In genomic region chr1:231216515-231216914, GRCh38 we compare ENCODE assay signal across 13 cellular contexts. TPM values are rescaled to one million over a fixed set of nuclear protein-coding genes. Genes with fewer than 3 reads are reported as not detected.
DNase-seq lines count a peak whose midpoint lies in the region; ATAC-seq, FAIRE-seq and TF ChIP-seq lines count a peak whose summit lies in the region.
"Had no signal": no experiment of that assay in that cellular context is flagged by ENCODE, and none has a peak within 500 bp of the region (broad histone marks: within the 10 kb centered on the region; RNA-seq: fewer than 3 reads in every experiment).

No MANE protein-coding gene starts in this region.

- CTCF ChIA-PET in A549 (lab: Yijun Ruan, JAX) = interaction anchor here (0.9 to 2.0 kb wide), 4 partner anchors 11 to 420 kb away, joined by 3 to 7 read pairs (median 5); no protein-coding TSS in a partner anchor

- H3K4me2 ChIP-seq in A549 = no peak overlapping the region

- DNase-seq in A549 (ENCODE audit: low read depth in 1 of 2, low spot score in 1 of 2) = no peak
- peak; percentile 9 for DNase-seq in GM03348 (ENCODE audit: low spot score)
- peak; percentile 77 for DNase-seq in NCI-H69 (lab: John Stamatoyannopoulos, UW)
- DNase-seq in left colon = peak; percentile 65 to 66
- no peak for DNase-seq in activated CD4-positive, alpha-beta T cell treated with anti-CD3 and anti-CD28 coated beads, Interleukin-2, amount 50 U/mL, for 4 hours
- no peak for DNase-seq in activated CD4-positive, alpha-beta T cell treated with anti-CD3 and anti-CD28 coated beads, Interleukin-2, amount 50 U/mL, for 1 hour
- DNase-seq: activated CD8-positive, alpha-beta memory T cell treated with anti-CD3 and anti-CD28 coated beads, Interleukin-2, amount 50 U/mL, for 4 hours; NCI-H446; retina had no signal

- peak; percentile 44 to 48; a peak in 4 of 6 replicates for ATAC-seq in A549
- ATAC-seq in left colon = peak; percentile 90
- ATAC-seq in HG02763 (IDR thresholded peaks at IDR 0.05; ENCODE audit: unreplicated experiment) = no peak
- no peak for ATAC-seq in HG02852 (IDR thresholded peaks at IDR 0.05; ENCODE audit: unreplicated experiment)

- TF ChIP-seq RAD21 in A549 (conservative IDR thresholded peaks at IDR 0.05 in 1 of 2, IDR thresholded peaks at IDR 0.05 in 1 of 2) = no peak

- no peak for TF ChIP-seq POLR2A in A549 (IDR thresholded peaks at IDR 0.05; ENCODE audit: low read length)

- H3K4me1 ChIP-seq in A549 = no peaks in the 10 kb centered on the region

- 0 out of 6 replicates have a peak overlapping the region, but pooled peaks of 1 of the 2 experiments have one; percentile 16 for H3K27ac ChIP-seq in A549
- H3K27ac ChIP-seq: C4-2B had no signal

- no peak for TF ChIP-seq EP300 in A549 (IDR thresholded peaks at IDR 0.05)

- H3K4me3 ChIP-seq in A549 = no peak overlapping the region

- WGBS in A549 (ENCODE audit: missing lambda C conversion rate) = 44% methylated on average over 4 of the region's 4 CpGs

- POLR2A ChIA-PET in A549 (lab: Yijun Ruan, JAX) = no interaction called here

- no peak for FAIRE-seq in A549 (lab: Jason Lieb, UNC)
- FAIRE-seq: colon had no signal

- intact Hi-C loops in left colon (cut with DNase I, micrococcal nuclease) = loop anchor here in 1 of 2 donors (10.0 kb wide), 1 partner anchor 302 kb away; no protein-coding TSS in a partner anchor

- H3K9me3 ChIP-seq in A549 = no peaks in the 10 kb centered on the region

- no peak for TF ChIP-seq CTCF in A549 (IDR thresholded peaks at IDR 0.05)

TF ChIP-seq in A549, 52 proteins besides CTCF, POLR2A, EP300 and RAD21:
- TF ChIP-seq ZSCAN20 (CRISPR knock-in tag; IDR thresholded peaks at IDR 0.05) (no peak), JUNB (IDR thresholded peaks at IDR 0.05) (no peak), HEYL (CRISPR knock-in tag; IDR thresholded peaks at IDR 0.05) (no peak), MAZ (IDR thresholded peaks at IDR 0.05; ENCODE audit: borderline replicate concordance, low read depth, low read length) (no peak), CHD4 (IDR thresholded peaks at IDR 0.05; ENCODE audit: borderline replicate concordance) (no peak), BCL3 (IDR thresholded peaks at IDR 0.05) (no peak), EHMT2 (IDR thresholded peaks at IDR 0.05; ENCODE audit: low read depth) (no peak), CEBPB (IDR thresholded peaks at IDR 0.05) (no peak), NPAS2 (CRISPR knock-in tag; IDR thresholded peaks at IDR 0.05; ENCODE audit: borderline replicate concordance) (no peak), ZC3H11A (IDR thresholded peaks at IDR 0.05) (no peak), HOXB5 (CRISPR knock-in tag; IDR thresholded peaks at IDR 0.05) (no peak), CBX2 (IDR thresholded peaks at IDR 0.05; ENCODE audit: borderline replicate concordance, low read depth) (no peak), MAFK (IDR thresholded peaks at IDR 0.05; ENCODE audit: partially characterized antibody) (no peak), FOSL2 (IDR thresholded peaks at IDR 0.05) (no peak), FOSL2 (CRISPR knock-in tag; IDR thresholded peaks at IDR 0.05) (no peak), JUN (IDR thresholded peaks at IDR 0.05) (no peak), ATOH8 (CRISPR knock-in tag; IDR thresholded peaks at IDR 0.05; ENCODE audit: low read depth) (no peak), ZNF302 (CRISPR knock-in tag; IDR thresholded peaks at IDR 0.05) (no peak), EHF (CRISPR knock-in tag; IDR thresholded peaks at IDR 0.05) (no peak)

RNA-seq across cellular contexts. Expression of gene GNPAT, which starts 24.5 kb away (rescaled TPM):
- polyA plus RNA-seq in A549 (2011; rRNA removed) (58.5 and 62.7 TPM in 2 replicates), A549 (2017; fragmentation: RNase III; extraction: RNeasy Plus Mini Kit Qiagen cat#74134 plus additional on column Dnase treatment) (43.4 to 45.3 TPM (median 44.1 TPM) in 3 replicates)
- 14.4 and 17.2 TPM in 2 replicates for polyA plus RNA-seq in A549 (2012; cell fraction: cytosol; rRNA removed)
- polyA plus RNA-seq in A549 (2012; cell fraction: nucleus; rRNA removed) = 9.9 and 15.8 TPM in 2 replicates
- polyA minus RNA-seq in A549 (2011; rRNA and poly(A)+ RNA removed) = 32.4 and 36.8 TPM in 2 replicates
- total RNA-seq in left colon = 10 to 100 TPM; 30.4 to 30.6 TPM

RNA-seq across cellular contexts. Expression of gene TRIM67, which starts 54.7 kb away (rescaled TPM):
- polyA plus RNA-seq in A549 (2011; rRNA removed) (0.25 and 0.35 TPM in 2 replicates), A549 (2017; fragmentation: RNase III; extraction: RNeasy Plus Mini Kit Qiagen cat#74134 plus additional on column Dnase treatment) (0.23 to 0.50 TPM (median 0.26 TPM) in 3 replicates)
- polyA plus RNA-seq in A549 (2012; cell fraction: cytosol; rRNA removed) = 0.29 and 0.47 TPM in 2 replicates
- polyA plus RNA-seq in A549 (2012; cell fraction: nucleus; rRNA removed) = 1.0 and 1.3 TPM in 2 replicates
- polyA minus RNA-seq in A549 (2011; rRNA and poly(A)+ RNA removed) = 0.37 and 0.83 TPM in 2 replicates
- under 1 TPM in 1 of 2 donors, not detected in 1; 0.03 TPM for total RNA-seq in left colon

Comparison
In these comparisons a context has a peak if more than half of its experiments do, and no peak if none do; other contexts are left out.
1. ATAC-seq: peak in A549 (2 of 2) and left colon (single experiment); none in HG02763 (single experiment) and HG02852 (single experiment).
2. DNase-seq: peak in GM03348 (single experiment), NCI-H69 (single experiment) and left colon (2 of 2); none in A549 (0 of 2), activated CD4-positive, alpha-beta T cell treated with anti-CD3 and anti-CD28 coated beads, Interleukin-2, amount 50 U/mL, for 4 hours (0 of 2) and activated CD4-positive, alpha-beta T cell treated with anti-CD3 and anti-CD28 coated beads, Interleukin-2, amount 50 U/mL, for 1 hour (single experiment).